In genomic region chr7:138889566-138889965, GRCh38 we compare ENCODE assay signal across 17 cellular contexts.
DNase-seq lines count a peak whose midpoint lies in the region; ATAC-seq and TF ChIP-seq lines count a peak whose summit lies in the region.
"Had no signal": no experiment of that assay in that cellular context is flagged by ENCODE, and none has a peak within 500 bp of the region (broad histone marks: within the 10 kb centered on the region; RNA-seq: fewer than 3 reads in every experiment).

No MANE protein-coding gene starts in this region.

- H3K4me1 Mint-ChIP-seq in activated CD8-positive, alpha-beta memory T cell treated with anti-CD3 and anti-CD28 coated beads, Interleukin-2, amount 10 ng/mL, durations not matched to agents 7 days and 5 days: peaks cover 16% of the 10 kb centered on the region
- H3K4me1 Mint-ChIP-seq in T-cell: peaks cover 5 to 12% (median 11%) of the 10 kb centered on the region in 3 donors
- H3K4me1 Mint-ChIP-seq: stimulated activated memory B cell treated with anti-CD40 and anti-IgM and Interleukin-4, amounts not matched to agents 10 μg/mL and 1 μg/mL and 100 μg/mL, for 72 hours had no signal

- no peak for ATAC-seq in activated CD8-positive, alpha-beta memory T cell treated with anti-CD3 and anti-CD28 coated beads, Interleukin-2, amount 10 ng/mL, durations not matched to agents 7 days and 5 days
- no peak for ATAC-seq in T-cell (replicated peaks in 1 of 4)
- ATAC-seq in GM21423 (IDR thresholded peaks at IDR 0.05; ENCODE audit: unreplicated experiment): no peak
- ATAC-seq: activated CD8-positive, alpha-beta T cell treated with anti-CD3 and anti-CD28 coated beads, Interleukin-2, amount 10 ng/mL, durations not matched to agents 7 days and 5 days; stimulated activated memory B cell treated with anti-CD40 and anti-IgM and Interleukin-4, amounts not matched to agents 10 μg/mL and 1 μg/mL and 100 μg/mL, for 72 hours had no signal

- POLR2A ChIA-PET in T-cell (lab: Charles Lee): no interaction called here

- no peak overlapping the region for H3K4me3 Mint-ChIP-seq in activated CD8-positive, alpha-beta memory T cell treated with anti-CD3 and anti-CD28 coated beads, Interleukin-2, amount 10 ng/mL, durations not matched to agents 7 days and 5 days
- no peak overlapping the region for H3K4me3 Mint-ChIP-seq in T-cell
- H3K4me3 Mint-ChIP-seq: activated CD8-positive, alpha-beta T cell treated with anti-CD3 and anti-CD28 coated beads, Interleukin-2, amount 10 ng/mL, durations not matched to agents 7 days and 5 days; activated naive CD4-positive, alpha-beta T cell treated with anti-CD3 and anti-CD28 coated beads, Interleukin-2, amount 10 ng/mL, durations not matched to agents 7 days and 5 days; B cell; stimulated activated memory B cell treated with anti-CD40 and anti-IgM and Interleukin-4, amounts not matched to agents 10 μg/mL and 1 μg/mL and 100 μg/mL, for 72 hours had no signal

- no peak overlapping the region for H3K27ac Mint-ChIP-seq in activated CD8-positive, alpha-beta memory T cell treated with anti-CD3 and anti-CD28 coated beads, Interleukin-2, amount 10 ng/mL, durations not matched to agents 7 days and 5 days
- H3K27ac Mint-ChIP-seq in T-cell: no peak overlapping the region
- H3K27ac Mint-ChIP-seq: activated CD8-positive, alpha-beta T cell treated with anti-CD3 and anti-CD28 coated beads, Interleukin-2, amount 10 ng/mL, durations not matched to agents 7 days and 5 days; activated naive CD4-positive, alpha-beta T cell treated with anti-CD3 and anti-CD28 coated beads, Interleukin-2, amount 10 ng/mL, durations not matched to agents 7 days and 5 days; B cell; stimulated activated memory B cell treated with anti-CD40 and anti-IgM and Interleukin-4, amounts not matched to agents 10 μg/mL and 1 μg/mL and 100 μg/mL, for 72 hours had no signal

- no peaks in the 10 kb centered on the region for H3K36me3 Mint-ChIP-seq in activated CD8-positive, alpha-beta memory T cell treated with anti-CD3 and anti-CD28 coated beads, Interleukin-2, amount 10 ng/mL, durations not matched to agents 7 days and 5 days
- H3K36me3 Mint-ChIP-seq in T-cell: no peaks in the 10 kb centered on the region
- H3K36me3 Mint-ChIP-seq: activated naive CD4-positive, alpha-beta T cell treated with anti-CD3 and anti-CD28 coated beads, Interleukin-2, amount 10 ng/mL, durations not matched to agents 7 days and 5 days; stimulated activated memory B cell treated with anti-CD40 and anti-IgM and Interleukin-4, amounts not matched to agents 10 μg/mL and 1 μg/mL and 100 μg/mL, for 72 hours had no signal

- H3K4me3 ChIP-seq in epithelial cell of esophagus (ENCODE audit: low read length): no peak overlapping the region
- H3K4me3 ChIP-seq: HAP-1 had no signal

- DNase-seq in A172 (ENCODE audit: low spot score) (peak; percentile 22), HT1080 (ENCODE audit: low read depth) (peak; percentile 12), NCI-H446 treated with DMSO at 0.1 percent for 48 hours (lab: John Stamatoyannopoulos, UW) (peak; percentile 41), epithelial cell of esophagus (ENCODE audit: low read depth) (peak; percentile 56), AG08395 (ENCODE audit: low spot score) (no peak), T-cell (no peak)
- DNase-seq in activated CD8-positive, alpha-beta memory T cell treated with anti-CD3 and anti-CD28 coated beads, Interleukin-2, amount 10 ng/mL, durations not matched to agents 7 days and 5 days: no peak
- DNase-seq: activated CD8-positive, alpha-beta T cell treated with anti-CD3 and anti-CD28 coated beads, Interleukin-2, amount 10 ng/mL, durations not matched to agents 7 days and 5 days; activated naive CD4-positive, alpha-beta T cell treated with anti-CD3 and anti-CD28 coated beads, Interleukin-2, amount 10 ng/mL, durations not matched to agents 7 days and 5 days; EL; NCI-H2171; posterior cingulate gyrus; RPMI8226 had no signal

- H3K27me3 Mint-ChIP-seq in activated CD8-positive, alpha-beta memory T cell treated with anti-CD3 and anti-CD28 coated beads, Interleukin-2, amount 10 ng/mL, durations not matched to agents 7 days and 5 days: no peaks in the 10 kb centered on the region
- H3K27me3 Mint-ChIP-seq in T-cell: peaks cover 0 to 3% of the 10 kb centered on the region in 2 donors
- H3K27me3 Mint-ChIP-seq: stimulated activated memory B cell treated with anti-CD40 and anti-IgM and Interleukin-4, amounts not matched to agents 10 μg/mL and 1 μg/mL and 100 μg/mL, for 72 hours had no signal

- TF ChIP-seq CTCF in epithelial cell of esophagus (IDR thresholded peaks at IDR 0.05; ENCODE audit: insufficient read depth, low read depth, low read length, missing control alignments): no peak

- H3K9me3 Mint-ChIP-seq in activated CD8-positive, alpha-beta memory T cell treated with anti-CD3 and anti-CD28 coated beads, Interleukin-2, amount 10 ng/mL, durations not matched to agents 7 days and 5 days (ENCODE audit: low read depth): no peaks in the 10 kb centered on the region
- H3K9me3 Mint-ChIP-seq in T-cell: no peaks in the 10 kb centered on the region
- H3K9me3 Mint-ChIP-seq: activated naive CD4-positive, alpha-beta T cell treated with anti-CD3 and anti-CD28 coated beads, Interleukin-2, amount 10 ng/mL, durations not matched to agents 7 days and 5 days; stimulated activated memory B cell treated with anti-CD40 and anti-IgM and Interleukin-4, amounts not matched to agents 10 μg/mL and 1 μg/mL and 100 μg/mL, for 72 hours had no signal

- CTCF ChIA-PET in activated CD8-positive, alpha-beta memory T cell treated with anti-CD3 and anti-CD28 coated beads, Interleukin-2, amount 10 ng/mL, durations not matched to agents 7 days and 5 days (lab: Charles Lee): interaction anchor here (0.6 kb wide), 1 partner anchor 181 kb away, joined by 4 read pairs; no protein-coding TSS in a partner anchor
- CTCF ChIA-PET in T-cell (lab: Charles Lee): no interaction called here

Comparison
In these comparisons a context has a peak if more than half of its experiments do, and no peak if none do; other contexts are left out.
1. DNase-seq: peak in A172 (single experiment), HT1080 (single experiment), NCI-H446 treated with DMSO at 0.1 percent for 48 hours (single experiment) and epithelial cell of esophagus (single experiment); none in AG08395 (single experiment), activated CD8-positive, alpha-beta memory T cell treated with anti-CD3 and anti-CD28 coated beads, Interleukin-2, amount 10 ng/mL, durations not matched to agents 7 days and 5 days (single experiment) and T-cell (0 of 34).